ENCODE assay signal across 9 cellular contexts in the genomic region with DNA sequence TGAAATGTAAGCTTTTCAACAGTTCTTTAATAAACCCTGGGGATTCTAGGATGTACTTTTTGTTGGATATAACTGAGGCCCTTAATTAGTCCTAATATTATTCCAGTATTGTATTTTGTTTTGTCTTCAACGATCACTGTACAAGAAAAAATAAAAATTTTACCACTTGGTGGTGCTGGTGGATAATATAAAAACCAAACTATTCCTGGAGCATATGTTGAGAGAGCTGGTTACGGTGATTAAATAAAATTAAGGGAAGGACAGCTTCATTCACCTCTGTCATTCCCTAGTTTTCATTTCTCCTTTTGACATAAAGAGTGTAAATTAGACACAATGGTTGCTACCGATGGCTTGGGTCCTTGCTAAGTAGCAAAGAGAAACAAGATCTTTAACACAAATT.
A peak's percentile ranks its signal among the peaks of the same experiment; 100 is the strongest.
DNase-seq lines count a peak whose midpoint lies in the region; ATAC-seq, FAIRE-seq and TF ChIP-seq lines count a peak whose summit lies in the region.
"Had no signal": no experiment of that assay in that cellular context is flagged by ENCODE, and none has a peak within 500 bp of the region (broad histone marks: within the 10 kb centered on the region; RNA-seq: fewer than 3 reads in every experiment).

No MANE protein-coding gene starts in this region.

- H3K4me3 ChIP-seq in upper lobe of left lung = no peak overlapping the region

- WGBS in upper lobe of left lung, 2 donors = 37 to 42% methylated on average over 3 of the region's 3 CpGs

- H3K9me3 ChIP-seq in upper lobe of left lung = no peaks in the 10 kb centered on the region

- peak; percentile 63; the same call in 2 of the 3 replicates for ATAC-seq in SK-N-SH treated with all-trans-retinoic acid at 6 μM for 48 hours
- ATAC-seq in upper lobe of left lung (ENCODE audit: low FRiP score in 2 of 2) = no peak
- no peak for ATAC-seq in HG03097 (IDR thresholded peaks at IDR 0.05; ENCODE audit: low FRiP score, unreplicated experiment)

- DNase-seq in DMS53 treated with DMSO at 0.1 percent for 48 hours (lab: John Stamatoyannopoulos, UW; ENCODE audit: unreplicated experiment) (peak; percentile 5), NCI-H1105 treated with DMSO at 0.1 percent for 48 hours (lab: John Stamatoyannopoulos, UW) (peak; percentile 77), medulla oblongata (ENCODE audit: extremely low spot score) (peak; percentile 48), GM19239 (ENCODE audit: insufficient read length, low spot score) (no peak), upper lobe of left lung (no peak)
- no peak for DNase-seq in NK-92 treated with Interleukin-12 subunit alpha and Interleukin-12 subunit beta, amount 100 ng/mL, for 24 hours (lab: John Stamatoyannopoulos, UW)
- DNase-seq: activated CD4-positive, alpha-beta memory T cell treated with anti-CD3 and anti-CD28 coated beads for 36 hours had no signal

- FAIRE-seq in GM19239 (lab: Jason Lieb, UNC) = no peak

- no peak for TF ChIP-seq EP300 in upper lobe of left lung (IDR thresholded peaks at IDR 0.05)

- no peaks in the 10 kb centered on the region for H3K4me1 ChIP-seq in upper lobe of left lung

- no peaks in the 10 kb centered on the region for H3K27me3 ChIP-seq in upper lobe of left lung

- TF ChIP-seq CTCF in upper lobe of left lung (IDR thresholded peaks at IDR 0.05) = no peak

- no peaks in the 10 kb centered on the region for H3K36me3 ChIP-seq in upper lobe of left lung

- no peak for TF ChIP-seq POLR2A in upper lobe of left lung (IDR thresholded peaks at IDR 0.05)

- no peak overlapping the region for H3K27ac ChIP-seq in upper lobe of left lung

TF ChIP-seq in SK-N-SH treated with all-trans-retinoic acid at 6 μM for 48 hours, 23 proteins besides CTCF, POLR2A, EP300 and RAD21:
- TF ChIP-seq ISL1 (CRISPR knock-in tag; IDR thresholded peaks at IDR 0.05) = no peak
- peak; percentile 63; the same call in 1 of the 2 replicates for TF ChIP-seq ZNF70 (CRISPR knock-in tag; IDR thresholded peaks at IDR 0.05)
TF ChIP-seq in SK-N-SH treated with all-trans-retinoic acid at 6 μM for 48 hours: peak in this region for 1.

Comparison
In these comparisons a context has a peak if more than half of its experiments do, and no peak if none do; other contexts are left out.
1. DNase-seq: peak in DMS53 treated with DMSO at 0.1 percent for 48 hours (single experiment), NCI-H1105 treated with DMSO at 0.1 percent for 48 hours (single experiment) and medulla oblongata (single experiment); none in NK-92 treated with Interleukin-12 subunit alpha and Interleukin-12 subunit beta, amount 100 ng/mL, for 24 hours (single experiment), GM19239 (single experiment) and upper lobe of left lung (0 of 2).